Comparison of ENCODE assay signal across 34 cellular contexts in genomic region chr2:215848146-215848545, GRCh38.
"Had no signal": no experiment of that assay in that cellular context is flagged by ENCODE, and none has a peak within 500 bp of the region (broad histone marks: within the 10 kb centered on the region; RNA-seq: fewer than 3 reads in every experiment).

No MANE protein-coding gene starts in this region.

- H3K36me3 Mint-ChIP-seq: activated CD4-positive, alpha-beta memory T cell treated with anti-CD3 and anti-CD28 coated beads for 36 hours; activated naive CD8-positive, alpha-beta T cell treated with anti-CD3 and anti-CD28 coated beads for 36 hours had no signal

- H3K27ac ChIP-seq: ascending aorta, body of pancreas, Peyer's patch, VCaP had no signal

- ATAC-seq: body of pancreas, K562, PC-3 had no signal

- DNase-seq: activated B cell treated with CpG ODN at 0.5 μM for 24 hours; activated CD4-positive, alpha-beta memory T cell treated with anti-CD3 and anti-CD28 coated beads for 36 hours; activated CD4-positive, alpha-beta T cell treated with anti-CD3 and anti-CD28 coated beads for 4 hours; activated CD4-positive, alpha-beta T cell treated with anti-CD3 and anti-CD28 coated beads, Interleukin-2, amount 50 U/mL, for 1 hour; activated CD4-positive, CD25-positive, alpha-beta regulatory T cell treated with anti-CD3 and anti-CD28 coated beads, Interleukin-2, amount 50 U/mL, for 72 hours; activated CD8-positive, alpha-beta memory T cell treated with anti-CD3 and anti-CD28 coated beads, Interleukin-2, amount 50 U/mL, for 4 hours; activated effector memory CD4-positive, alpha-beta T cell treated with Interleukin-2 at 50 U/mL for 16 hours; activated naive CD4-positive, alpha-beta T cell treated with anti-CD3 and anti-CD28 coated beads, Interleukin-2, amount 10 ng/mL, durations not matched to agents 7 days and 5 days; activated naive CD8-positive, alpha-beta T cell treated with anti-CD3 and anti-CD28 coated beads for 36 hours; activated T-cell treated with anti-CD3 and anti-CD28 coated beads for 4 hours; activated T-cell treated with anti-CD3 and anti-CD28 coated beads, Interleukin-2, amount 50 U/mL, for 48 hours; amygdala; body of pancreas; NCI-H1092 treated with DMSO at 0.1 percent for 48 hours; NCI-H1417; NCI-H146; NCI-H187; NCI-H2029 treated with DMSO at 0.1 percent for 48 hours; NCI-H2107; NCI-H2171; NCI-H510A; NCI-H526; NCI-H748 treated with DMSO at 0.1 percent for 48 hours; NK-92 treated with Interleukin-12 subunit alpha and Interleukin-12 subunit beta, amount 100 ng/mL, for 24 hours; PC-3; Peyer's patch; RPMI8226; SW 1271; T-helper 1 cell; T-helper 2 cell; T-helper 9 cell had no signal

- H3K9me3 ChIP-seq: ascending aorta, body of pancreas, Peyer's patch had no signal

- H3K27ac Mint-ChIP-seq: activated B cell treated with CpG ODN at 0.5 μM for 24 hours; activated CD4-positive, alpha-beta memory T cell treated with anti-CD3 and anti-CD28 coated beads for 36 hours; activated naive CD4-positive, alpha-beta T cell treated with anti-CD3 and anti-CD28 coated beads, Interleukin-2, amount 10 ng/mL, durations not matched to agents 7 days and 5 days; activated naive CD8-positive, alpha-beta T cell treated with anti-CD3 and anti-CD28 coated beads for 36 hours had no signal

- H3K4me3 ChIP-seq: ascending aorta, body of pancreas, K562, Peyer's patch had no signal

- H3K9me3 Mint-ChIP-seq: activated B cell treated with CpG ODN at 0.5 μM for 24 hours; activated naive CD8-positive, alpha-beta T cell treated with anti-CD3 and anti-CD28 coated beads for 36 hours had no signal

- H3K27me3 ChIP-seq: ascending aorta, body of pancreas, Peyer's patch had no signal

- H3K4me1 Mint-ChIP-seq: activated naive CD4-positive, alpha-beta T cell treated with anti-CD3 and anti-CD28 coated beads, Interleukin-2, amount 10 ng/mL, durations not matched to agents 7 days and 5 days had no signal

- H3K4me3 Mint-ChIP-seq: activated B cell treated with CpG ODN at 0.5 μM for 24 hours; activated CD4-positive, alpha-beta memory T cell treated with anti-CD3 and anti-CD28 coated beads for 36 hours; activated naive CD4-positive, alpha-beta T cell treated with anti-CD3 and anti-CD28 coated beads, Interleukin-2, amount 10 ng/mL, durations not matched to agents 7 days and 5 days; activated naive CD8-positive, alpha-beta T cell treated with anti-CD3 and anti-CD28 coated beads for 36 hours had no signal

- H3K36me3 ChIP-seq: ascending aorta, Peyer's patch had no signal

- FAIRE-seq: K562 had no signal

- H3K27me3 Mint-ChIP-seq: activated naive CD4-positive, alpha-beta T cell treated with anti-CD3 and anti-CD28 coated beads, Interleukin-2, amount 10 ng/mL, durations not matched to agents 7 days and 5 days; activated naive CD8-positive, alpha-beta T cell treated with anti-CD3 and anti-CD28 coated beads for 36 hours had no signal

- H3K4me1 ChIP-seq: body of pancreas, Peyer's patch had no signal
